ENCODE assay signal across 19 cellular contexts in genomic region chr18:8088626-8089025, GRCh38.
"Had no signal": no experiment of that assay in that cellular context is flagged by ENCODE, and none has a peak within 500 bp of the region (broad histone marks: within the 10 kb centered on the region; RNA-seq: fewer than 3 reads in every experiment).

No MANE protein-coding gene starts in this region.

- H3K4me1 ChIP-seq: body of pancreas, prostate gland, transverse colon had no signal

- H3K4me3 ChIP-seq: body of pancreas, hepatocyte, prostate gland, transverse colon had no signal

- H3K36me3 ChIP-seq: prostate gland, transverse colon had no signal

- H3K27me3 ChIP-seq: body of pancreas, hepatocyte, transverse colon had no signal

- H3K9me3 ChIP-seq: body of pancreas, prostate gland, transverse colon had no signal

- ATAC-seq: activated CD4-positive, CD25-positive, alpha-beta regulatory T cell treated with anti-CD3 and anti-CD28 coated beads, Interleukin-2, amount 50 U/mL, for 24 hours; activated naive CD4-positive, alpha-beta T cell treated with anti-CD3 and anti-CD28 coated beads, Interleukin-2, amount 50 U/mL, for 72 hours; body of pancreas; left ventricle myocardium superior; sciatic nerve; stimulated activated naive B cell treated with anti-CD40 and anti-IgM and Interleukin-4, amounts not matched to agents 10 μg/mL and 1 μg/mL and 100 μg/mL, for 72 hours had no signal

- DNase-seq: activated CD4-positive, alpha-beta T cell treated with anti-CD3 and anti-CD28 coated beads, Interleukin-2, amount 50 U/mL, for 4 hours; activated effector memory CD4-positive, alpha-beta T cell treated with Interleukin-2 at 50 U/mL for 16 hours; activated T-cell treated with anti-CD3 and anti-CD28 coated beads, Interleukin-2, amount 50 U/mL, for 1 hour; amniotic stem cell; body of pancreas; cortex of kidney; effector memory CD4-positive, alpha-beta T cell; left ventricle myocardium superior; mesendoderm; nephron progenitor cell; stimulated activated CD4-positive, alpha-beta T cell treated with anti-CD3 and anti-CD28 coated beads, Interleukin-2, amount 100 ng/mL, for 24 hours; stimulated activated naive B cell treated with anti-CD40 and anti-IgM and Interleukin-4, amounts not matched to agents 10 μg/mL and 1 μg/mL and 100 μg/mL, for 72 hours; substantia nigra; transverse colon had no signal
